ENCODE assay signal across 1 cellular context in the genomic region with DNA sequence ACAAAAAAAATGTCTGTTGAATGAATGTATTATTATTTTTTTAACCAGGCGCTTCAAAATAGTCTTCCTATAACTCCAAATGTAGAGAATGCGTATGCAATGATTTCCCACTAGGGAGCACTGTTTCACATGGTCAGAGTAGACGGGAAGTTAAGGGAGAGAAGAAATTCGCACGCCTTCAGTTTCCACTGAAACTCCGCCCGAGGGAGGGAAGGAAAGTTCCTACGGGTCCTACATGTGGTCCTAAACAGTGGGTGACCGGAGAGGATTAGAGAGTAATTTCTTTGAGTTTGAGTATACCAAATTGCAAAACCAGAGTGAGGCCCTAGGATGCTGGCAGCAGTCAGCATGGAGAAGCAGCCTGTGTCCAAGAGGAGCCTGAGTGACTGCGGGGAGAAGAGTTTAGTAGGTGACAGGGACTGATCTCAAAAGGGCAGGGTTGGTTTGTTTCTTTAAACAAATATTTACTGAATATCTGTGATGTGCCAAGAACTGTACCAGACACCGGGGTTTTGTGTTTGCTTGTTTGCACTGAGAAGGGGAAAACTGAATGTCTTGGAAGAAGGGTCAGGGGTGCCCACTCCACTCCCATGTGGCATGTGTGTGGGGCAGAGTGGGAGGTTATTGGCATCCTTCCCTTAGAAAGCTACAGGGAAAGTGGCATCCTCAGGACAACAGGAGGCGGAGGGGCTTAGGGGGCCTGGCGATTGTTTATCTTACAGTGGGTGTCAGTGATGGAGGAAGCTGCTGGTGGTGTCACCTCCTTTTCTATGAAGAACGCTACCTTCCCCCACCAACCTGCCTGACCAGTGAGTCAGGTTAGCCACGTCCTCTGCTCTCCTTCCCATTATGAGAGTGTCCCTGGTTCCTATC.
TF ChIP-seq lines count a peak whose summit lies in the region.

No MANE protein-coding gene starts in this region.

TF ChIP-seq in HCT116, 20 proteins besides CTCF, POLR2A, EP300 and RAD21:
- no peak for TF ChIP-seq EZH2phosphoT487 (IDR thresholded peaks at IDR 0.05; ENCODE audit: borderline replicate concordance)
- TF ChIP-seq, protein P1, sequence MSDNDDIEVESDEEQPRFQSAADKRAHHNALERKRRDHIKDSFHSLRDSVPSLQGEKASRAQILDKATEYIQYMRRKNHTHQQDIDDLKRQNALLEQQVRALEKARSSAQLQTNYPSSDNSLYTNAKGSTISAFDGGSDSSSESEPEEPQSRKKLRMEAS (IDR thresholded peaks at IDR 0.05): peak; percentile 37; the same call in 1 of the 2 replicates
